Comparison of ENCODE assay signal across 8 cellular contexts in the genomic region with DNA sequence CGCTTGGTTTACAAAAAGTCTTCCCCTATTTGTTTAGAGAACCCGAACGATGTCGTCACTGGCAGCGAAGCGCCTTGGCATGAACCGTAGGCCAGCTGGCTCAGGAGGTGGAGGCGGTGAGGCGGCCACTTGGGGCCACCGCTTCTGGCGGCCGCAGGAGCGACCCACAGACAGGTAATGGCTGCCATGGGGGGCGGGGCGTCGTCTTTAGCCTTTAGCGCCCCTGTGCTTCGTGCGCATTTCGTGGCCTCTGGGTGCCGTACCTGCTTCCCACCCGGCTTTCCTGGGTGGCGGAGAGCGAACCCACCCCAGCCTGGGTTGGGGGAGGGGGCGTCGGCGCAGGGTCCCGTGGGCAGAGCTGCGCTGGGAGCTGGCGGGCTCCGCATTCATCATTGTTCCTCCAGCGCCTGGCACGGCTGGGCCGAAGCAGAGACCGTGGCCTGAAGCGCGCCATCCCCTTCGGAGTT. TPM values are rescaled to one million over a fixed set of nuclear protein-coding genes. Genes with fewer than 3 reads are reported as not detected.
DNase-seq lines count a peak whose midpoint lies in the region; ATAC-seq and TF ChIP-seq lines count a peak whose summit lies in the region.

No MANE protein-coding gene starts in this region.

- H3K4me2 ChIP-seq in mammary epithelial cell (ENCODE audit: insufficient read depth, low read depth, low read length) = peak overlapping the region; percentile 98

- in situ Hi-C loops in mammary epithelial cell (cut with MboI; ENCODE audit: low sequenced_read_pairs in 2 of 2) = no loop called here

- H3K27ac ChIP-seq in mammary epithelial cell (ENCODE audit: insufficient read depth, low read depth, low read length) (no peak overlapping the region), spleen (peak overlapping the region in 7 of 8 donors; percentile 54 to 82 (median 70))

- no peaks in the 10 kb centered on the region for H3K9me3 ChIP-seq in mammary epithelial cell (replicated peaks; ENCODE audit: insufficient read depth, low read length)
- no peaks in the 10 kb centered on the region for H3K9me3 ChIP-seq in spleen

- TF ChIP-seq CTCF in NB4 (IDR thresholded peaks at IDR 0.05; ENCODE audit: low read depth, low read length) (no peak), WTC11 (IDR thresholded peaks at IDR 0.05) (no peak), mammary epithelial cell (conservative IDR thresholded peaks at IDR 0.05 in 1 of 2, IDR thresholded peaks at IDR 0.05 in 1 of 2; ENCODE audit: extremely low read depth in 1 of 2, insufficient read depth in 1 of 2, low read depth in 1 of 2, low read length in 2 of 2) (no peak), spleen (IDR thresholded peaks at IDR 0.05 in 8 of 11, conservative IDR thresholded peaks at IDR 0.05 in 3 of 11) (no peak)

- H3K27me3 ChIP-seq in mammary epithelial cell (ENCODE audit: insufficient read depth, low read length) (no peaks in the 10 kb centered on the region), spleen (replicated peaks in 1 of 7) (peaks cover 0 to 33% (median 0%) of the 10 kb centered on the region in 7 donors)

- peaks cover 27% of the 10 kb centered on the region for H3K27me3 Mint-ChIP-seq in WTC11 (ENCODE audit: low read depth)

- BruUV-seq in mammary epithelial cell (replicated peaks; lab: Mats Ljungman, UMichigan) = no TSS peak

- peak overlapping the region; percentile 98 for H2AFZ ChIP-seq in mammary epithelial cell (ENCODE audit: low read depth, low read length)

- 11% methylated on average over 12 of the region's 38 CpGs for WGBS in mammary epithelial cell (ENCODE audit: low coverage, missing lambda C conversion rate)
- 0 to 1% (median 0%) methylated on average over 26 to 37 of the region's 38 CpGs for WGBS in spleen, 5 donors

- peak overlapping the region; percentile 79 for H3K4me3 Mint-ChIP-seq in WTC11

- peaks cover 16% of the 10 kb centered on the region for H3K4me1 Mint-ChIP-seq in WTC11

- POLR2A ChIA-PET in WTC11 (lab: Charles Lee) = interaction anchor here (0.7 to 1.0 kb wide), 2 partner anchors 26 to 59 kb away, joined by 3 to 4 read pairs; a partner anchor contains a TSS

- no peaks in the 10 kb centered on the region for H3K9me3 Mint-ChIP-seq in WTC11

- ATAC-seq in WTC11 = peak; percentile 70
- no peak for ATAC-seq in GM19467 (IDR thresholded peaks at IDR 0.05; ENCODE audit: unreplicated experiment)
- ATAC-seq in GM18870 (IDR thresholded peaks at IDR 0.05; ENCODE audit: unreplicated experiment) = no peak

- H3K27ac Mint-ChIP-seq in WTC11 = 0 out of 2 replicates have a peak overlapping the region, but pooled peaks have one; percentile 62

- dilution Hi-C loops in mammary epithelial cell (cut with HindIII; ENCODE audit: low sequenced_read_pairs) = loop anchor here (5.0 kb wide), 1 partner anchor 38 kb away; no protein-coding TSS in a partner anchor

- intact Hi-C loops in mammary epithelial cell (cut with micrococcal nuclease) = loop anchor here (1.0 to 2.0 kb wide), 2 partner anchors 59 to 61 kb away; a partner anchor contains a TSS
- intact Hi-C loops in spleen (cut with DNase I; ENCODE audit: low total_unique reads) = no loop called here

- H3K36me3 ChIP-seq in mammary epithelial cell (ENCODE audit: insufficient read depth, low read length) = no peaks in the 10 kb centered on the region
- H3K36me3 ChIP-seq in spleen = no peaks in the 10 kb centered on the region

- TF ChIP-seq POLR2A in NB4 (IDR thresholded peaks at IDR 0.05; ENCODE audit: extremely low read depth, insufficient read length) = no peak
- TF ChIP-seq POLR2A in spleen (IDR thresholded peaks at IDR 0.05) = no peak

- H3K79me2 ChIP-seq in mammary epithelial cell (ENCODE audit: insufficient read depth, low read length) = no peaks in the 10 kb centered on the region

- peak; percentile 13 for DNase-seq in DMS53 treated with DMSO at 0.1 percent for 48 hours (lab: John Stamatoyannopoulos, UW; ENCODE audit: unreplicated experiment)
- DNase-seq in NB4 (ENCODE audit: low read depth) = peak; percentile 8
- peak; percentile 66 for DNase-seq in WTC11 (ENCODE audit: low spot score)
- DNase-seq in mammary epithelial cell = peak; percentile 21
- DNase-seq in islet precursor cell = peak; percentile 67
- DNase-seq in spleen = peak; percentile 83

- no peak overlapping the region for H3K9ac ChIP-seq in mammary epithelial cell (ENCODE audit: insufficient read depth, low read length)

- CTCF ChIA-PET in WTC11 (lab: Charles Lee) (interaction anchor here (1.0 to 3.9 kb wide), 5 partner anchors 9 to 88 kb away, joined by 4 to 25 read pairs (median 5); a partner anchor contains a TSS), mammary epithelial cell (lab: Charles Lee; ENCODE audit: low non-redundant PET) (interaction anchor here (0.6 kb wide), 1 partner anchor 307 kb away, joined by 3 read pairs; no protein-coding TSS in a partner anchor)

- peaks cover 3% of the 10 kb centered on the region for H3K4me1 ChIP-seq in mammary epithelial cell (ENCODE audit: insufficient read depth, low read length)
- peaks cover 0 to 23% (median 18%) of the 10 kb centered on the region in 6 donors for H3K4me1 ChIP-seq in spleen

- H3K36me3 Mint-ChIP-seq in WTC11 = no peaks in the 10 kb centered on the region

- H3K4me3 ChIP-seq in NB4 (ENCODE audit: low read depth, low read length) = no peak overlapping the region
- H3K4me3 ChIP-seq in mammary epithelial cell (replicated peaks in 1 of 3; ENCODE audit: insufficient read depth in 1 of 3, low read depth in 2 of 3, low read length in 3 of 3) = peak overlapping the region; percentile 40 to 70 (median 70)
- H3K4me3 ChIP-seq in spleen = peak overlapping the region; percentile 55 to 84 (median 64)

- H4K20me1 ChIP-seq in mammary epithelial cell (ENCODE audit: insufficient read depth, low read length) = no peaks in the 10 kb centered on the region

TF ChIP-seq in WTC11, 78 proteins besides CTCF, POLR2A, EP300 and RAD21 (continues in another document):
- TF ChIP-seq, protein P1, sequence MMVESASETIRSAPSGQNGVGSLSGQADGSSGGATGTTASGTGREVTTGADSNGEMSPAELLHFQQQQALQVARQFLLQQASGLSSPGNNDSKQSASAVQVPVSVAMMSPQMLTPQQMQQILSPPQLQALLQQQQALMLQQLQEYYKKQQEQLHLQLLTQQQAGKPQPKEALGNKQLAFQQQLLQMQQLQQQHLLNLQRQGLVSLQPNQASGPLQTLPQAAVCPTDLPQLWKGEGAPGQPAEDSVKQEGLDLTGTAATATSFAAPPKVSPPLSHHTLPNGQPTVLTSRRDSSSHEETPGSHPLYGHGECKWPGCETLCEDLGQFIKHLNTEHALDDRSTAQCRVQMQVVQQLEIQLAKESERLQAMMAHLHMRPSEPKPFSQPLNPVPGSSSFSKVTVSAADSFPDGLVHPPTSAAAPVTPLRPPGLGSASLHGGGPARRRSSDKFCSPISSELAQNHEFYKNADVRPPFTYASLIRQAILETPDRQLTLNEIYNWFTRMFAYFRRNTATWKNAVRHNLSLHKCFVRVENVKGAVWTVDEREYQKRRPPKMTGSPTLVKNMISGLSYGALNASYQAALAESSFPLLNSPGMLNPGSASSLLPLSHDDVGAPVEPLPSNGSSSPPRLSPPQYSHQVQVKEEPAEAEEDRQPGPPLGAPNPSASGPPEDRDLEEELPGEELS (CRISPR knock-in tag; IDR thresholded peaks at IDR 0.05) = 0 out of 2 replicates have a peak, but pooled peaks have one; percentile 58
- TF ChIP-seq FOXP1 (CRISPR knock-in tag; IDR thresholded peaks at IDR 0.05; ENCODE audit: borderline replicate concordance) = no peak
- TF ChIP-seq, protein P2, sequence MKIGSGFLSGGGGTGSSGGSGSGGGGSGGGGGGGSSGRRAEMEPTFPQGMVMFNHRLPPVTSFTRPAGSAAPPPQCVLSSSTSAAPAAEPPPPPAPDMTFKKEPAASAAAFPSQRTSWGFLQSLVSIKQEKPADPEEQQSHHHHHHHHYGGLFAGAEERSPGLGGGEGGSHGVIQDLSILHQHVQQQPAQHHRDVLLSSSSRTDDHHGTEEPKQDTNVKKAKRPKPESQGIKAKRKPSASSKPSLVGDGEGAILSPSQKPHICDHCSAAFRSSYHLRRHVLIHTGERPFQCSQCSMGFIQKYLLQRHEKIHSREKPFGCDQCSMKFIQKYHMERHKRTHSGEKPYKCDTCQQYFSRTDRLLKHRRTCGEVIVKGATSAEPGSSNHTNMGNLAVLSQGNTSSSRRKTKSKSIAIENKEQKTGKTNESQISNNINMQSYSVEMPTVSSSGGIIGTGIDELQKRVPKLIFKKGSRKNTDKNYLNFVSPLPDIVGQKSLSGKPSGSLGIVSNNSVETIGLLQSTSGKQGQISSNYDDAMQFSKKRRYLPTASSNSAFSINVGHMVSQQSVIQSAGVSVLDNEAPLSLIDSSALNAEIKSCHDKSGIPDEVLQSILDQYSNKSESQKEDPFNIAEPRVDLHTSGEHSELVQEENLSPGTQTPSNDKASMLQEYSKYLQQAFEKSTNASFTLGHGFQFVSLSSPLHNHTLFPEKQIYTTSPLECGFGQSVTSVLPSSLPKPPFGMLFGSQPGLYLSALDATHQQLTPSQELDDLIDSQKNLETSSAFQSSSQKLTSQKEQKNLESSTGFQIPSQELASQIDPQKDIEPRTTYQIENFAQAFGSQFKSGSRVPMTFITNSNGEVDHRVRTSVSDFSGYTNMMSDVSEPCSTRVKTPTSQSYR (CRISPR knock-in tag; IDR thresholded peaks at IDR 0.05) = peak; percentile 53; the same call in 1 of the 2 replicates

RNA-seq across cellular contexts. Expression of a gene that starts 0.5 kb away (rescaled TPM):
- 4.1 to 4.4 TPM (median 4.1 TPM) in 3 replicates for total RNA-seq in WTC11 (2021)
- 10 to 100 TPM in 1 of 2 donors, 1 to 10 TPM in 1; 4.7 to 24.7 TPM for total RNA-seq in mammary epithelial cell
- polyA plus RNA-seq in mammary epithelial cell = 7.1 TPM
- polyA minus RNA-seq in mammary epithelial cell = 24.4 TPM
- 10 to 100 TPM in 4 of 7 donors, 1 to 10 TPM in 3; 4.3 to 41.4 (median 10.8) TPM for total RNA-seq in spleen
- 1 to 10 TPM in 1 of 3 donors, under 1 TPM in 2; 0.38 to 1.6 (median 0.50) TPM for polyA plus RNA-seq in spleen

RNA-seq across cellular contexts. Expression of a gene that starts 26.5 kb away (rescaled TPM):
- total RNA-seq in WTC11 (2021) = 4.2 to 4.4 TPM (median 4.3 TPM) in 3 replicates
- total RNA-seq in mammary epithelial cell = 10 to 100 TPM in 1 of 2 donors, 1 to 10 TPM in 1; 8.3 to 10.5 TPM
- 15.0 TPM for polyA plus RNA-seq in mammary epithelial cell
- polyA minus RNA-seq in mammary epithelial cell = 22.5 TPM
- 10 to 100 TPM in 5 of 7 donors, 1 to 10 TPM in 2; 9.5 to 16.3 (median 12.4) TPM for total RNA-seq in spleen
- polyA plus RNA-seq in spleen = 1 to 10 TPM; 1.5 to 4.4 (median 2.3) TPM

RNA-seq across cellular contexts. Expression of a gene that starts 58.6 kb away (rescaled TPM):
- total RNA-seq in WTC11 (2021) (5.2 to 5.5 TPM (median 5.3 TPM) in 3 replicates), mammary epithelial cell (10 to 100 TPM in 1 of 2 donors, 1 to 10 TPM in 1; 9.9 to 10.0 TPM), spleen (1 to 10 TPM; 2.2 to 6.7 (median 4.7) TPM)
- polyA plus RNA-seq in mammary epithelial cell (4.2 TPM), spleen (1 to 10 TPM in 1 of 3 donors, under 1 TPM in 2; 0.37 to 1.6 (median 0.94) TPM)
- 2.3 TPM for polyA minus RNA-seq in mammary epithelial cell

Comparison
In these comparisons a context has a peak if more than half of its experiments do, and no peak if none do; other contexts are left out.
1. DNase-seq: peak in every context shown above with its lines; median percentile 83 in spleen; 67 in islet precursor cell; 66 in WTC11; 21 in mammary epithelial cell; 13 in DMS53 treated with DMSO at 0.1 percent for 48 hours; 8 in NB4.